Comparison of ENCODE assay signal across 1 cellular context in the genomic region with DNA sequence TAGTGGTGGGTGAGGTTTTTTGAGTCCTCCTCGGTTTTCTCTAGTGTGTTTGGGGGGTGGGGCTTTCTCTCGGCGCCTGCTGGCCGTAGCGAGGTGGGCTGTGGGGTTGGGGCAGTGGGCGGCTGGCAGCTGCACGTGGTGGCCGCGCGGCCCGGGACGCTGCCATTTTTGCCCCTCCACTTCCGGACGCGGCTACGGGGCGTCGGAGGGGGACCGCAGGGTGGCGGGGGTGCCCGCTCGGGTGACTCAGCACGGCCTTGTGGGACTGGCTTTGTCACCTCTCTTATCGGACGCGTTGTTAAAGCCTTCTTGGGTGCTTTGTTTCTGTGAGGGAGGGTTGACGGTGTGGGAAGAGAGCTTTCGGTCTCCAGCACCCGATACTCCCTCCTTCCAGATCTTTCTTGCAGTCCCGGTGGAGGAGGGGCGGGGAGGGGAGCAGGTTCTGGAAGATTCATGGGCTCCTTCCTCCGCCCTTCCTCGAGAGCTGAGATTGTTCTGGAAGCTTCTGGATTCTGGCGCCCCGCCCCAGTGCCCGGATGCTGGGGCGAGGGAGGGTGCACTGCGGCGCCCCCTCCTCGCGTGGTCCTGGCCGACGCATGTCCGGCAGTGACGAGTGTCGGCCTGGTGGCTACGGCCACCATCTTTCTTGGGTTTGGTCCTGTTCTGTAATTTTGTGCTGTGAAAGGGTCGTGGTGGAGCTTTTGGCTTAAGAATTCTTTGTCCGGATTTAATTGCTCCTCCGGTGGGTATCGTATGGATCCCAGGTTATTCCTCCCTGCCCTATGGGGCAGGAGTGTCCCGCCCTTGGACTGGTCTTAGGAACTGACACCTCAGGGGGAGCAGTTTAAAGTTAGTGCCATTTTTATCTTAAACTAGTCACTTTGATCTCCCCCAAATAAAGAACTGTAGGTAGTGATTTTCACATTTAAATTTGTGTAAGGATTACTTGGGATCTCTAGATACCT.
TF ChIP-seq lines count a peak whose summit lies in the region.

No MANE protein-coding gene starts in this region.

TF ChIP-seq in HepG2, 621 proteins besides CTCF, POLR2A, EP300 and RAD21 (continued from another document and continues in another):
- TF ChIP-seq, protein P1, sequence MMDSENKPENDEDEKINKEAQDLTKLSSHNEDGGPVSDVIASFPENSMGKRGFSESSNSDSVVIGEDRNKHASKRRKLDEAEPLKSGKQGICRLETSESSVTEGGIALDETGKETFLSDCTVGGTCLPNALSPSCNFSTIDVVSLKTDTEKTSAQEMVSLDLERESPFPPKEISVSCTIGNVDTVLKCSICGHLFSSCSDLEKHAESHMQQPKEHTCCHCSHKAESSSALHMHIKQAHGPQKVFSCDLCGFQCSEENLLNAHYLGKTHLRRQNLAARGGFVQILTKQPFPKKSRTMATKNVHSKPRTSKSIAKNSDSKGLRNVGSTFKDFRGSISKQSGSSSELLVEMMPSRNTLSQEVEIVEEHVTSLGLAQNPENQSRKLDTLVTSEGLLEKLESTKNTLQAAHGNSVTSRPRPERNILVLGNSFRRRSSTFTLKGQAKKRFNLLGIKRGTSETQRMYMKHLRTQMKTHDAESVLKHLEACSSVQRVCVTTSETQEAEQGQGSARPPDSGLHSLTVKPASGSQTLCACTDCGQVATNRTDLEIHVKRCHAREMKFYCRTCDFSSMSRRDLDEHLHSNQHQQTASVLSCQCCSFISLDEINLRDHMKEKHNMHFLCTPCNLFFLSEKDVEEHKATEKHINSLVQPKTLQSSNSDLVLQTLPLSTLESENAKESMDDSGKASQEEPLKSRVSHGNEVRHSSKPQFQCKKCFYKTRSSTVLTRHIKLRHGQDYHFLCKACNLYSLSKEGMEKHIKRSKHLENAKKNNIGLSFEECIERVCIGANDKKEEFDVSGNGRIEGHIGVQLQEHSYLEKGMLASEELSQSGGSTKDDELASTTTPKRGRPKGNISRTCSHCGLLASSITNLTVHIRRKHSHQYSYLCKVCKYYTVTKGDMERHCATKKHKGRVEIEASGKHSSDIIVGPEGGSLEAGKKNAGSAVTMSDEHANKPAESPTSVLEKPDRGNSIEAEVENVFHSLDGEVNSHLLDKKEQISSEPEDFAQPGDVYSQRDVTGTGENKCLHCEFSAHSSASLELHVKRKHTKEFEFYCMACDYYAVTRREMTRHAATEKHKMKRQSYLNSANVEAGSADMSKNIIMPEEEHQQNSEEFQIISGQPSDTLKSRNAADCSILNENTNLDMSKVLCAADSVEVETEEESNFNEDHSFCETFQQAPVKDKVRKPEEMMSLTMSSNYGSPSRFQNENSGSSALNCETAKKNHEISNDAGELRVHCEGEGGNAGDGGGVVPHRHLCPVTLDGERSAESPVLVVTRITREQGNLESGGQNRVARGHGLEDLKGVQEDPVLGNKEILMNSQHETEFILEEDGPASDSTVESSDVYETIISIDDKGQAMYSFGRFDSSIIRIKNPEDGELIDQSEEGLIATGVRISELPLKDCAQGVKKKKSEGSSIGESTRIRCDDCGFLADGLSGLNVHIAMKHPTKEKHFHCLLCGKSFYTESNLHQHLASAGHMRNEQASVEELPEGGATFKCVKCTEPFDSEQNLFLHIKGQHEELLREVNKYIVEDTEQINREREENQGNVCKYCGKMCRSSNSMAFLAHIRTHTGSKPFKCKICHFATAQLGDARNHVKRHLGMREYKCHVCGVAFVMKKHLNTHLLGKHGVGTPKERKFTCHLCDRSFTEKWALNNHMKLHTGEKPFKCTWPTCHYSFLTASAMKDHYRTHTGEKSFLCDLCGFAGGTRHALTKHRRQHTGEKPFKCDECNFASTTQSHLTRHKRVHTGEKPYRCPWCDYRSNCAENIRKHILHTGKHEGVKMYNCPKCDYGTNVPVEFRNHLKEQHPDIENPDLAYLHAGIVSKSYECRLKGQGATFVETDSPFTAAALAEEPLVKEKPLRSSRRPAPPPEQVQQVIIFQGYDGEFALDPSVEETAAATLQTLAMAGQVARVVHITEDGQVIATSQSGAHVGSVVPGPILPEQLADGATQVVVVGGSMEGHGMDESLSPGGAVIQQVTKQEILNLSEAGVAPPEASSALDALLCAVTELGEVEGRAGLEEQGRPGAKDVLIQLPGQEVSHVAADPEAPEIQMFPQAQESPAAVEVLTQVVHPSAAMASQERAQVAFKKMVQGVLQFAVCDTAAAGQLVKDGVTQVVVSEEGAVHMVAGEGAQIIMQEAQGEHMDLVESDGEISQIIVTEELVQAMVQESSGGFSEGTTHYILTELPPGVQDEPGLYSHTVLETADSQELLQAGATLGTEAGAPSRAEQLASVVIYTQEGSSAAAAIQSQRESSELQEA (CRISPR knock-in tag; IDR thresholded peaks at IDR 0.05; ENCODE audit: not compliant biosample characterization) = no peak
- no peak for TF ChIP-seq ZNF83 (CRISPR knock-in tag; IDR thresholded peaks at IDR 0.05; ENCODE audit: borderline replicate concordance)
- peak; percentile 94 for TF ChIP-seq NFE2L1 (CRISPR knock-in tag; IDR thresholded peaks at IDR 0.05; ENCODE audit: borderline replicate concordance)
- TF ChIP-seq TFAP4 (IDR thresholded peaks at IDR 0.05; ENCODE audit: borderline replicate concordance, low read depth) = no peak
- TF ChIP-seq ZMYM3 (CRISPR knock-in tag; IDR thresholded peaks at IDR 0.05) = no peak
- no peak; the same call in 1 of the 2 replicates for TF ChIP-seq ZBTB38 (CRISPR knock-in tag; IDR thresholded peaks at IDR 0.05)
- TF ChIP-seq HOXA9 (CRISPR knock-in tag; IDR thresholded peaks at IDR 0.05; ENCODE audit: borderline replicate concordance) = no peak
- TF ChIP-seq IRF9 (CRISPR knock-in tag; IDR thresholded peaks at IDR 0.05; ENCODE audit: borderline replicate concordance) = no peak; the same call in 1 of the 2 replicates
- TF ChIP-seq ZBTB39 (CRISPR knock-in tag; IDR thresholded peaks at IDR 0.05) = no peak
- no peak for TF ChIP-seq ZBTB21 (CRISPR knock-in tag; IDR thresholded peaks at IDR 0.05)
- TF ChIP-seq ZNF574 (CRISPR knock-in tag; IDR thresholded peaks at IDR 0.05) = peak; percentile 38; the same call in 1 of the 2 replicates
- TF ChIP-seq ZNF761 (CRISPR knock-in tag; conservative IDR thresholded peaks at IDR 0.05) = peak; percentile 8; the same call in 1 of the 2 replicates
- 0 out of 2 replicates have a peak, but pooled peaks have one; percentile 9 for TF ChIP-seq KAT8 (CRISPR knock-in tag; IDR thresholded peaks at IDR 0.05)
- TF ChIP-seq BRF2 (CRISPR knock-in tag; IDR thresholded peaks at IDR 0.05) = 0 out of 2 replicates have a peak, but pooled peaks have one; percentile 49
- no peak; the same call in 1 of the 2 replicates for TF ChIP-seq SATB2 (CRISPR knock-in tag; IDR thresholded peaks at IDR 0.05)
- no peak for TF ChIP-seq SRSF4 (IDR thresholded peaks at IDR 0.05; ENCODE audit: low read depth, low read length, poor library complexity, severe bottlenecking)
- TF ChIP-seq, protein P2, sequence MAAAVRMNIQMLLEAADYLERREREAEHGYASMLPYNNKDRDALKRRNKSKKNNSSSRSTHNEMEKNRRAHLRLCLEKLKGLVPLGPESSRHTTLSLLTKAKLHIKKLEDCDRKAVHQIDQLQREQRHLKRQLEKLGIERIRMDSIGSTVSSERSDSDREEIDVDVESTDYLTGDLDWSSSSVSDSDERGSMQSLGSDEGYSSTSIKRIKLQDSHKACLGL (CRISPR knock-in tag; IDR thresholded peaks at IDR 0.05) = peak; percentile 100; the same call in 1 of the 2 replicates
- TF ChIP-seq ZNF777 (CRISPR knock-in tag; IDR thresholded peaks at IDR 0.05) = no peak; the same call in 1 of the 2 replicates
- no peak; the same call in 1 of the 2 replicates for TF ChIP-seq ZNF567 (CRISPR knock-in tag; IDR thresholded peaks at IDR 0.05; ENCODE audit: borderline replicate concordance)
- TF ChIP-seq ZNF205 (CRISPR knock-in tag; IDR thresholded peaks at IDR 0.05) = 0 out of 2 replicates have a peak, but pooled peaks have one; percentile 12
- no peak for TF ChIP-seq MBNL3 (CRISPR knock-in tag; conservative IDR thresholded peaks at IDR 0.05)
- TF ChIP-seq SAFB2 (CRISPR knock-in tag; IDR thresholded peaks at IDR 0.05; ENCODE audit: borderline replicate concordance, low read depth) = no peak
- no peak for TF ChIP-seq ZBTB7A (CRISPR knock-in tag; IDR thresholded peaks at IDR 0.05)
- no peak for TF ChIP-seq PBX2 (CRISPR knock-in tag; IDR thresholded peaks at IDR 0.05)
- no peak for TF ChIP-seq ZNF577 (CRISPR knock-in tag; IDR thresholded peaks at IDR 0.05; ENCODE audit: borderline replicate concordance, low read depth)
- no peak for TF ChIP-seq RCOR2 (CRISPR knock-in tag; IDR thresholded peaks at IDR 0.05)
- no peak for TF ChIP-seq ZNF160 (CRISPR knock-in tag; IDR thresholded peaks at IDR 0.05)
- peak; percentile 20 for TF ChIP-seq IKZF4 (CRISPR knock-in tag; IDR thresholded peaks at IDR 0.05; ENCODE audit: borderline replicate concordance, low read depth, not compliant biosample characterization)
- no peak for TF ChIP-seq SP5 (CRISPR knock-in tag; IDR thresholded peaks at IDR 0.05; ENCODE audit: borderline replicate concordance, low read depth)
- no peak for TF ChIP-seq ZNF136 (CRISPR knock-in tag; IDR thresholded peaks at IDR 0.05; ENCODE audit: low read depth)
- TF ChIP-seq BRCA1 (CRISPR knock-in tag; IDR thresholded peaks at IDR 0.05) = no peak
- no peak for TF ChIP-seq IRF1 (CRISPR knock-in tag; IDR thresholded peaks at IDR 0.05; ENCODE audit: low read depth)
- no peak for TF ChIP-seq ZNF101 (CRISPR knock-in tag; IDR thresholded peaks at IDR 0.05; ENCODE audit: borderline replicate concordance, low read depth)
- no peak; the same call in 1 of the 2 replicates for TF ChIP-seq ZNF331 (CRISPR knock-in tag; IDR thresholded peaks at IDR 0.05)
- TF ChIP-seq KDM1A (CRISPR knock-in tag; IDR thresholded peaks at IDR 0.05) = no peak
- TF ChIP-seq ZNF30 (CRISPR knock-in tag; IDR thresholded peaks at IDR 0.05) = no peak
- TF ChIP-seq FOXJ3 (CRISPR knock-in tag; IDR thresholded peaks at IDR 0.05; ENCODE audit: borderline replicate concordance) = no peak
